In genomic region chr7:152463714-152464311, GRCh38 we compare ENCODE assay signal across 8 cellular contexts. TPM values are rescaled to one million over a fixed set of nuclear protein-coding genes. Genes with fewer than 3 reads are reported as not detected.
DNase-seq lines count a peak whose midpoint lies in the region; TF ChIP-seq lines count a peak whose summit lies in the region.

No MANE protein-coding gene starts in this region.

- H3K27ac ChIP-seq in suprapubic skin = peak overlapping the region; percentile 99

- peak; percentile 42 for TF ChIP-seq EP300 in suprapubic skin (IDR thresholded peaks at IDR 0.05)

- no peaks in the 10 kb centered on the region for H3K9me3 Mint-ChIP-seq in HFFc6

- TF ChIP-seq POLR2A in suprapubic skin (IDR thresholded peaks at IDR 0.05) = peak; percentile 93 to 95

- no peak overlapping the region for H3K27ac Mint-ChIP-seq in HFFc6

- peak overlapping the region; percentile 80 for H3K4me3 ChIP-seq in suprapubic skin

- DNase-seq in GM04504 (ENCODE audit: low read depth) = peak; percentile 98
- peak; percentile 98 for DNase-seq in HFFc6
- peak; percentile 100 for DNase-seq in NAMALWA (ENCODE audit: low spot score)
- DNase-seq in SK-MEL-5 (ENCODE audit: low read depth, low spot score) = peak; percentile 100
- DNase-seq in activated naive CD4-positive, alpha-beta T cell treated with anti-CD3 and anti-CD28 coated beads, Interleukin-2, amount 50 U/mL, for 16 hours = peak; percentile 100
- DNase-seq in globus pallidus (ENCODE audit: low spot score) = peak; percentile 99
- DNase-seq in nucleus accumbens (lab: John Stamatoyannopoulos, UW) = peak; percentile 95 to 100 (median 100)
- DNase-seq in suprapubic skin (ENCODE audit: low spot score in 2 of 2) = peak; percentile 100

- H3K27me3 Mint-ChIP-seq in HFFc6 (ENCODE audit: insufficient read depth) = no peaks in the 10 kb centered on the region

- peaks cover 23% of the 10 kb centered on the region for H3K4me1 Mint-ChIP-seq in HFFc6 (ENCODE audit: low read depth)

- H3K4me3 Mint-ChIP-seq in HFFc6 = peak overlapping the region; percentile 90

- H3K9me3 ChIP-seq in suprapubic skin = no peaks in the 10 kb centered on the region

- 0% methylated on average over 19 of the region's 70 CpGs for WGBS in suprapubic skin

- H3K36me3 ChIP-seq in suprapubic skin = no peaks in the 10 kb centered on the region

- no peaks in the 10 kb centered on the region for H3K36me3 Mint-ChIP-seq in HFFc6 (ENCODE audit: low read depth)

- H3K4me1 ChIP-seq in suprapubic skin = peaks cover 13% of the 10 kb centered on the region

- TF ChIP-seq CTCF in HFFc6 (IDR thresholded peaks at IDR 0.05) (no peak), suprapubic skin (IDR thresholded peaks at IDR 0.05) (no peak)

- no peaks in the 10 kb centered on the region for H3K27me3 ChIP-seq in suprapubic skin

- in situ Hi-C loops in SK-MEL-5 (cut with HindIII; ENCODE audit: low pct_unique_long_range_greater_than_20kb, low sequenced_read_pairs) = no loop called here

RNA-seq across cellular contexts. Expression of gene KMT2C, which starts 28.0 kb away (rescaled TPM):
- total RNA-seq in HFFc6 (2021; fragmentation: NEBNext Ultra II Directional; extraction: Animal tissue kit (Norgen Biotek cat#: 25700)) = 10 to 100 TPM; 23.5 to 30.8 (median 26.0) TPM
- total RNA-seq in SK-MEL-5 (2014; rRNA removed; shearing (Covaris generic)) = 14.6 and 15.6 TPM in 2 replicates
- 20.7 TPM in 2 replicates for polyA plus RNA-seq in SK-MEL-5 (2015; cell fraction: cytosol; rRNA removed)
- 29.3 and 30.4 TPM in 2 replicates for polyA plus RNA-seq in SK-MEL-5 (2015; cell fraction: nucleus; rRNA removed)
- 100 to 1,000 TPM in 1 of 4 donors, 10 to 100 TPM in 3; 61.2 to 144 (median 93.3) TPM for total RNA-seq in suprapubic skin

Comparison
In these comparisons a context has a peak if more than half of its experiments do, and no peak if none do; other contexts are left out.
1. Peak in every context shown above with its lines: DNase-seq, H3K4me3 ChIP-seq and H3K27ac ChIP-seq.